In genomic region chr22:21865041-21865440, GRCh38 we compare ENCODE assay signal across 8 cellular contexts. TPM values are rescaled to one million over a fixed set of nuclear protein-coding genes. Genes with fewer than 3 reads are reported as not detected.
DNase-seq lines count a peak whose midpoint lies in the region; ATAC-seq and TF ChIP-seq lines count a peak whose summit lies in the region.

No MANE protein-coding gene starts in this region.

- no peaks in the 10 kb centered on the region for H3K36me3 ChIP-seq in thoracic aorta

- peaks cover 16% of the 10 kb centered on the region for H3K36me3 Mint-ChIP-seq in HFFc6 (ENCODE audit: low read depth)
- H3K36me3 Mint-ChIP-seq in activated naive CD8-positive, alpha-beta T cell: peaks cover 6% of the 10 kb centered on the region

- peak overlapping the region; percentile 97 for H3K4me3 Mint-ChIP-seq in HFFc6
- peak overlapping the region; percentile 93 for H3K4me3 Mint-ChIP-seq in activated naive CD8-positive, alpha-beta T cell

- H3K27me3 ChIP-seq in thoracic aorta (replicated peaks; ENCODE audit: insufficient read depth): no peaks in the 10 kb centered on the region

- peaks cover 33 to 65% of the 10 kb centered on the region in 2 donors for H3K4me1 ChIP-seq in thoracic aorta (ENCODE audit: control insufficient read depth in 1 of 2, low read depth in 2 of 2)

- H3K4me3 ChIP-seq in thoracic aorta: peak overlapping the region; percentile 95

- no peak for ATAC-seq in thoracic aorta (ENCODE audit: insufficient number of reproducible peaks, low FRiP score, low read depth)

- no peaks in the 10 kb centered on the region for H3K9me3 Mint-ChIP-seq in HFFc6
- H3K9me3 Mint-ChIP-seq in activated naive CD8-positive, alpha-beta T cell (ENCODE audit: low read depth): peaks cover 3% of the 10 kb centered on the region

- no peaks in the 10 kb centered on the region; the same call in 1 of the 2 replicates for H3K27me3 Mint-ChIP-seq in HFFc6 (ENCODE audit: insufficient read depth)
- no peaks in the 10 kb centered on the region for H3K27me3 Mint-ChIP-seq in activated naive CD8-positive, alpha-beta T cell

- no peaks in the 10 kb centered on the region for H3K9me3 ChIP-seq in thoracic aorta

- H3K27ac Mint-ChIP-seq in HFFc6: peak overlapping the region; percentile 51; the same call in 1 of the 2 replicates
- H3K27ac Mint-ChIP-seq in activated naive CD8-positive, alpha-beta T cell: no peak overlapping the region

- H3K4me1 Mint-ChIP-seq in HFFc6 (ENCODE audit: low read depth): peaks cover 62% of the 10 kb centered on the region
- H3K4me1 Mint-ChIP-seq in activated naive CD8-positive, alpha-beta T cell (ENCODE audit: low read depth): peaks cover 67% of the 10 kb centered on the region

- H3K27ac ChIP-seq in thoracic aorta: no peak overlapping the region

- TF ChIP-seq CTCF in HFFc6 (IDR thresholded peaks at IDR 0.05) (no peak), thoracic aorta (IDR thresholded peaks at IDR 0.05) (no peak)

- peak; percentile 72 for DNase-seq in Ammon's horn (ENCODE audit: low spot score)
- peak; percentile 83 for DNase-seq in HFFc6
- peak; percentile 93 for DNase-seq in iris pigment epithelial cell (ENCODE audit: low read depth)
- peak; percentile 48 for DNase-seq in thoracic aorta (ENCODE audit: low spot score)
- no peak for DNase-seq in central memory CD4-positive, alpha-beta T cell
- no peak for DNase-seq in NCI-H187 (lab: John Stamatoyannopoulos, UW)
- DNase-seq in DMS153 (lab: John Stamatoyannopoulos, UW): no peak

RNA-seq across cellular contexts. Expression of gene MAPK1, which starts 2.4 kb away (rescaled TPM):
- 100 to 1,000 TPM; 140 to 178 (median 160) TPM for total RNA-seq in HFFc6 (2021; fragmentation: NEBNext Ultra II Directional; extraction: Animal tissue kit (Norgen Biotek cat#: 25700))
- total RNA-seq in thoracic aorta: 10 to 100 TPM; 61.4 to 63.1 TPM

Comparison
In these comparisons a context has a peak if more than half of its experiments do, and no peak if none do; other contexts are left out.
1. DNase-seq: peak in Ammon's horn (single experiment), HFFc6 (single experiment), iris pigment epithelial cell (single experiment) and thoracic aorta (single experiment); none in central memory CD4-positive, alpha-beta T cell (single experiment), NCI-H187 (0 of 2) and DMS153 (single experiment).